ENCODE assay signal across 15 cellular contexts in genomic region chr13:78046349-78046748, GRCh38.
DNase-seq lines count a peak whose midpoint lies in the region; ATAC-seq, FAIRE-seq and TF ChIP-seq lines count a peak whose summit lies in the region.
"Had no signal": no experiment of that assay in that cellular context is flagged by ENCODE, and none has a peak within 500 bp of the region (broad histone marks: within the 10 kb centered on the region; RNA-seq: fewer than 3 reads in every experiment).

No MANE protein-coding gene starts in this region.

- H3K4me1 Mint-ChIP-seq in stimulated activated naive CD8-positive, alpha-beta T cell treated with anti-CD3 and anti-CD28 coated beads, Interleukin-15, amount 100 ng/mL, for 72 hours, result no peaks in the 10 kb centered on the region
- H3K4me1 Mint-ChIP-seq in T-helper 2 cell treated with Interferon-gamma antibody and Interleukin-4, amounts not matched to agents 5 μg/mL and 100 μg/mL, for 36 hours (ENCODE audit: low read depth), result no peaks in the 10 kb centered on the region
- no peaks in the 10 kb centered on the region for H3K4me1 Mint-ChIP-seq in chondrocyte (ENCODE audit: low read depth)
- H3K4me1 Mint-ChIP-seq: activated naive CD4-positive, alpha-beta T cell treated with anti-CD3 and anti-CD28 coated beads, Interleukin-2, amount 50 U/mL, for 24 hours; T-helper 17 cell had no signal

- TF ChIP-seq CTCF in brain microvascular endothelial cell (IDR thresholded peaks at IDR 0.05; ENCODE audit: low read depth, low read length, missing control alignments) (no peak), chondrocyte (IDR thresholded peaks at IDR 0.05) (no peak)

- no peaks in the 10 kb centered on the region for H3K36me3 ChIP-seq in brain microvascular endothelial cell (replicated peaks)

- no peak for TF ChIP-seq POLR2A in GM12892 (IDR thresholded peaks at IDR 0.05; ENCODE audit: low read depth, low read length)

- DNase-seq in GM12892 (ENCODE audit: insufficient read length) (no peak), brain microvascular endothelial cell (no peak), chondrocyte (ENCODE audit: low spot score) (no peak)
- no peak for DNase-seq in stimulated activated naive CD8-positive, alpha-beta T cell treated with anti-CD3 and anti-CD28 coated beads, Interleukin-15, amount 100 ng/mL, for 72 hours
- DNase-seq in T-helper 2 cell treated with Interferon-gamma antibody and Interleukin-4, amounts not matched to agents 5 μg/mL and 100 μg/mL, for 36 hours (ENCODE audit: low spot score), result no peak
- DNase-seq: 8988T; activated CD4-positive, alpha-beta T cell treated with anti-CD3 and anti-CD28 coated beads, Interleukin-2, amount 50 U/mL, for 48 hours; COR-L47; OCI-M1; T-helper 17 cell had no signal

- no peak overlapping the region for H3K27ac ChIP-seq in brain microvascular endothelial cell
- H3K27ac ChIP-seq: KMS-11 had no signal

- H3K27me3 Mint-ChIP-seq in stimulated activated naive CD8-positive, alpha-beta T cell treated with anti-CD3 and anti-CD28 coated beads, Interleukin-15, amount 100 ng/mL, for 72 hours, result peaks cover 7% of the 10 kb centered on the region
- H3K27me3 Mint-ChIP-seq in T-helper 2 cell treated with Interferon-gamma antibody and Interleukin-4, amounts not matched to agents 5 μg/mL and 100 μg/mL, for 36 hours (ENCODE audit: low read depth), result no peaks in the 10 kb centered on the region
- no peaks in the 10 kb centered on the region for H3K27me3 Mint-ChIP-seq in chondrocyte (ENCODE audit: low read depth)
- H3K27me3 Mint-ChIP-seq: activated naive CD4-positive, alpha-beta T cell treated with anti-CD3 and anti-CD28 coated beads, Interleukin-2, amount 50 U/mL, for 24 hours had no signal

- no peak overlapping the region for H3K4me3 Mint-ChIP-seq in stimulated activated naive CD8-positive, alpha-beta T cell treated with anti-CD3 and anti-CD28 coated beads, Interleukin-15, amount 100 ng/mL, for 72 hours
- H3K4me3 Mint-ChIP-seq in T-helper 2 cell treated with Interferon-gamma antibody and Interleukin-4, amounts not matched to agents 5 μg/mL and 100 μg/mL, for 36 hours, result no peak overlapping the region
- no peak overlapping the region for H3K4me3 Mint-ChIP-seq in chondrocyte (ENCODE audit: unreplicated experiment)
- H3K4me3 Mint-ChIP-seq: activated naive CD4-positive, alpha-beta T cell treated with anti-CD3 and anti-CD28 coated beads, Interleukin-2, amount 50 U/mL, for 24 hours; T-helper 17 cell had no signal

- no peak overlapping the region for H3K4me3 ChIP-seq in brain microvascular endothelial cell (ENCODE audit: low read depth, low read length)

- no peaks in the 10 kb centered on the region for H3K36me3 Mint-ChIP-seq in T-helper 2 cell treated with Interferon-gamma antibody and Interleukin-4, amounts not matched to agents 5 μg/mL and 100 μg/mL, for 36 hours (ENCODE audit: low read depth)
- no peaks in the 10 kb centered on the region for H3K36me3 Mint-ChIP-seq in chondrocyte (ENCODE audit: low read depth)
- H3K36me3 Mint-ChIP-seq: activated naive CD4-positive, alpha-beta T cell treated with anti-CD3 and anti-CD28 coated beads, Interleukin-2, amount 50 U/mL, for 24 hours had no signal

- H3K27me3 ChIP-seq in brain microvascular endothelial cell (replicated peaks), result no peaks in the 10 kb centered on the region

- peak; percentile 36 for FAIRE-seq in GM12892 (lab: Jason Lieb, UNC)

- H3K9me3 Mint-ChIP-seq in stimulated activated naive CD8-positive, alpha-beta T cell treated with anti-CD3 and anti-CD28 coated beads, Interleukin-15, amount 100 ng/mL, for 72 hours, result no peaks in the 10 kb centered on the region
- H3K9me3 Mint-ChIP-seq in T-helper 2 cell treated with Interferon-gamma antibody and Interleukin-4, amounts not matched to agents 5 μg/mL and 100 μg/mL, for 36 hours, result no peaks in the 10 kb centered on the region
- no peaks in the 10 kb centered on the region for H3K9me3 Mint-ChIP-seq in chondrocyte (ENCODE audit: low read depth)
- H3K9me3 Mint-ChIP-seq: activated naive CD4-positive, alpha-beta T cell treated with anti-CD3 and anti-CD28 coated beads, Interleukin-2, amount 50 U/mL, for 24 hours had no signal

- ATAC-seq in GM19397 (IDR thresholded peaks at IDR 0.05; ENCODE audit: unreplicated experiment) (peak; percentile 89), HG02678 (IDR thresholded peaks at IDR 0.05; ENCODE audit: unreplicated experiment) (peak; percentile 91), HG03354 (IDR thresholded peaks at IDR 0.05; ENCODE audit: poor library complexity, severe bottlenecking, unreplicated experiment) (peak; percentile 99)
- ATAC-seq in stimulated activated naive CD8-positive, alpha-beta T cell treated with anti-CD3 and anti-CD28 coated beads, Interleukin-15, amount 100 ng/mL, for 72 hours, result no peak
- ATAC-seq: T-helper 17 cell had no signal

- in situ Hi-C loops in brain microvascular endothelial cell (cut with HindIII; ENCODE audit: low pct_ligation_motif_present, low sequenced_read_pairs), result no loop called here

- H3K27ac Mint-ChIP-seq in stimulated activated naive CD8-positive, alpha-beta T cell treated with anti-CD3 and anti-CD28 coated beads, Interleukin-15, amount 100 ng/mL, for 72 hours, result no peak overlapping the region
- H3K27ac Mint-ChIP-seq in T-helper 2 cell treated with Interferon-gamma antibody and Interleukin-4, amounts not matched to agents 5 μg/mL and 100 μg/mL, for 36 hours, result no peak overlapping the region
- no peak overlapping the region for H3K27ac Mint-ChIP-seq in chondrocyte (ENCODE audit: unreplicated experiment)
- H3K27ac Mint-ChIP-seq: activated naive CD4-positive, alpha-beta T cell treated with anti-CD3 and anti-CD28 coated beads, Interleukin-2, amount 50 U/mL, for 24 hours; T-helper 17 cell had no signal
